Comparison of ENCODE assay signal across 13 cellular contexts in the genomic region with DNA sequence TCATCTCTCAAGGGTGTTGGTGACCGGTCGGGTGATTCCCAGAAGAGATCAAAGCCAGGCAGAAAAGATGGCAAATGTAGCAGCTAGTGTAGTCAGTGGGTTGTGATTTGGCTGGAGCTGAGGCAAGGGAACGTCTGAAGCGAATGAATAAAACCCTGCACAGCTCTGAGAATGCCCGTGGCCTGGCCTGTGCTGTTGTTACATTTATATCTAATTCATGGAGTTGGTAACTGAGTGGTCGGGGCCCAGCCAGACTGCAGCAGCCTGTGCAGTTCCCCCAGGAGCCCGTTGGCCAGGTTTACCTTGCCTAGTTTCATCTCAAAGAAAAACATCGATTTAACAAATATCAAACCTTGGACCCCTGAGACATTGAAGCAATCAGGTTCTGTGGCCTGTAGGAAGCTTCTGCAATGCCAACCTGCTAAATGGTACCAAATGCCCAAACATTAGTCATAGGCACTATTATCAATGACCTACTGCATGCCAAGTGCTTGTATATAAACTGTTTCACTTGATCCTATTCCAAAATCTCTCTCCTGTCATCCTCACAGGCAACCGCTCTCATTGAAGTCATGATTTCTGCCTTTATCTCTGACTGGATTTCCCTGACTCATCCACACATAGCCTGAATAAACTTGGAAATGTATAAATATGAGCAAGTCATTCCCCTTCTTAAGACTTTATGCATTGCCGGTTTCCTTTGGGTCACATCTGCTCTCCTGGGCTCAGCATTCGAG.
DNase-seq lines count a peak whose midpoint lies in the region; ATAC-seq, FAIRE-seq and TF ChIP-seq lines count a peak whose summit lies in the region.
"Had no signal": no experiment of that assay in that cellular context is flagged by ENCODE, and none has a peak within 500 bp of the region (broad histone marks: within the 10 kb centered on the region; RNA-seq: fewer than 3 reads in every experiment).

No MANE protein-coding gene starts in this region.

- no peak for TF ChIP-seq CTCF in AG09309 (IDR thresholded peaks at IDR 0.05; ENCODE audit: control insufficient read depth, insufficient read depth, low read depth, low read length, missing control alignments)
- no peak for TF ChIP-seq CTCF in Peyer's patch (IDR thresholded peaks at IDR 0.05)
- TF ChIP-seq CTCF in esophagus muscularis mucosa (IDR thresholded peaks at IDR 0.05): no peak
- no peak for TF ChIP-seq CTCF in psoas muscle (IDR thresholded peaks at IDR 0.05)
- no peak for TF ChIP-seq CTCF in mesothelial cell of epicardium (IDR thresholded peaks at IDR 0.05; ENCODE audit: unreplicated experiment)
- no peak for TF ChIP-seq CTCF in D721Med (IDR thresholded peaks at IDR 0.05; ENCODE audit: insufficient read depth, missing control alignments)

- 69% methylated on average over 11 of the region's 11 CpGs for WGBS in esophagus muscularis mucosa
- 79 to 92% (median 82%) methylated on average over 11 of the region's 11 CpGs for WGBS in psoas muscle, 3 donors

- peaks cover 7% of the 10 kb centered on the region for H3K27me3 Mint-ChIP-seq in mesothelial cell of epicardium (ENCODE audit: low read depth)

- H3K27ac ChIP-seq in Peyer's patch (peak overlapping the region in 3 of 4 donors; percentile 28 to 70 (median 61)), esophagus muscularis mucosa (replicated peaks in 1 of 4) (peak overlapping the region; percentile 62 to 86 (median 78)), psoas muscle (peak overlapping the region; percentile 79)
- H3K27ac ChIP-seq: spleen had no signal

- peaks cover 5% of the 10 kb centered on the region for H3K4me1 Mint-ChIP-seq in mesothelial cell of epicardium
- H3K4me1 Mint-ChIP-seq: activated CD4-positive, alpha-beta T cell treated with anti-CD3 and anti-CD28 coated beads for 36 hours; CD4-positive, CD25-positive, alpha-beta regulatory T cell had no signal

- no peak overlapping the region for H3K4me3 Mint-ChIP-seq in mesothelial cell of epicardium
- H3K4me3 Mint-ChIP-seq: activated CD4-positive, alpha-beta T cell treated with anti-CD3 and anti-CD28 coated beads for 36 hours; CD4-positive, CD25-positive, alpha-beta regulatory T cell had no signal

- no peak overlapping the region for H3K27ac Mint-ChIP-seq in mesothelial cell of epicardium
- H3K27ac Mint-ChIP-seq: activated CD4-positive, alpha-beta T cell treated with anti-CD3 and anti-CD28 coated beads for 36 hours; CD4-positive, CD25-positive, alpha-beta regulatory T cell had no signal

- no peaks in the 10 kb centered on the region for H3K9me3 Mint-ChIP-seq in mesothelial cell of epicardium

- peaks cover 0 to 25% (median 0%) of the 10 kb centered on the region in 4 donors for H3K4me1 ChIP-seq in Peyer's patch
- H3K4me1 ChIP-seq in esophagus muscularis mucosa: peaks cover 42 to 68% (median 66%) of the 10 kb centered on the region in 4 donors
- H3K4me1 ChIP-seq in psoas muscle: peaks cover 37% of the 10 kb centered on the region
- H3K4me1 ChIP-seq: spleen had no signal

- intact Hi-C loops in esophagus muscularis mucosa (cut with DNase I) (no loop called here), psoas muscle (cut with DNase I) (no loop called here)

- H3K4me3 ChIP-seq in AG09309 (ENCODE audit: control insufficient read depth, low read depth, low read length) (no peak overlapping the region), Peyer's patch (no peak overlapping the region), esophagus muscularis mucosa (no peak overlapping the region), psoas muscle (no peak overlapping the region)
- H3K4me3 ChIP-seq: spleen had no signal

- no peak for FAIRE-seq in D721Med (lab: Jason Lieb, UNC)

- H3K36me3 ChIP-seq in Peyer's patch (no peaks in the 10 kb centered on the region), esophagus muscularis mucosa (no peaks in the 10 kb centered on the region), psoas muscle (ENCODE audit: insufficient read depth in 1 of 2, low read depth in 1 of 2) (no peaks in the 10 kb centered on the region)
- H3K36me3 ChIP-seq: spleen had no signal

- DNase-seq in AG09309 (ENCODE audit: low read depth) (peak; percentile 41), Peyer's patch (no peak), esophagus muscularis mucosa (ENCODE audit: extremely low spot score) (no peak), psoas muscle (no peak), mesothelial cell of epicardium (ENCODE audit: low spot score in 2 of 2, unreplicated experiment in 2 of 2) (no peak), D721Med (ENCODE audit: insufficient read length, low spot score) (no peak)
- no peak for DNase-seq in activated CD8-positive, alpha-beta memory T cell treated with anti-CD3 and anti-CD28 coated beads, Interleukin-2, amount 50 U/mL, for 48 hours
- DNase-seq: activated CD4-positive, alpha-beta T cell treated with anti-CD3 and anti-CD28 coated beads for 36 hours; activated naive CD4-positive, alpha-beta T cell; CD4-positive, CD25-positive, alpha-beta regulatory T cell; NCI-H2081 treated with DMSO at 0.1 percent for 48 hours; spleen had no signal

- no peak for TF ChIP-seq POLR2A in Peyer's patch (IDR thresholded peaks at IDR 0.05)
- TF ChIP-seq POLR2A in esophagus muscularis mucosa (IDR thresholded peaks at IDR 0.05; ENCODE audit: low read depth): no peak

- no peaks in the 10 kb centered on the region for H3K9me3 ChIP-seq in Peyer's patch
- no peaks in the 10 kb centered on the region for H3K9me3 ChIP-seq in esophagus muscularis mucosa
- no peaks in the 10 kb centered on the region for H3K9me3 ChIP-seq in psoas muscle
- H3K9me3 ChIP-seq: spleen had no signal

- H3K27me3 ChIP-seq in Peyer's patch (no peaks in the 10 kb centered on the region), esophagus muscularis mucosa (no peaks in the 10 kb centered on the region), psoas muscle (ENCODE audit: insufficient read depth in 3 of 3, low read length in 2 of 3) (no peaks in the 10 kb centered on the region)
- H3K27me3 ChIP-seq: spleen had no signal

- no peaks in the 10 kb centered on the region for H3K36me3 Mint-ChIP-seq in mesothelial cell of epicardium

- ATAC-seq in psoas muscle (peak in 2 of 4 donors; percentile 2 to 7), HG02763 (IDR thresholded peaks at IDR 0.05; ENCODE audit: unreplicated experiment) (no peak)
- ATAC-seq: activated CD4-positive, alpha-beta T cell treated with anti-CD3 and anti-CD28 coated beads for 36 hours had no signal

- TF ChIP-seq EP300 in esophagus muscularis mucosa (IDR thresholded peaks at IDR 0.05): no peak
